Comparison of ENCODE assay signal across 17 cellular contexts in genomic region chr4:178856139-178856800, GRCh38.
DNase-seq lines count a peak whose midpoint lies in the region; ATAC-seq, FAIRE-seq and TF ChIP-seq lines count a peak whose summit lies in the region.
"Had no signal": no experiment of that assay in that cellular context is flagged by ENCODE, and none has a peak within 500 bp of the region (broad histone marks: within the 10 kb centered on the region; RNA-seq: fewer than 3 reads in every experiment).

No MANE protein-coding gene starts in this region.

- no peak overlapping the region for H2BK120ac ChIP-seq in H1 (replicated peaks; ENCODE audit: low read depth, low read length)

- H2BK5ac ChIP-seq in H1 (ENCODE audit: low read depth, low read length) = no peak overlapping the region

- no peak for TF ChIP-seq POLR2A in H1 (IDR thresholded peaks at IDR 0.05; ENCODE audit: control extremely low read depth in 1 of 2, low read depth in 2 of 2, low read length in 2 of 2)
- TF ChIP-seq POLR2A in Peyer's patch (IDR thresholded peaks at IDR 0.05) = no peak

- H3K4me1 ChIP-seq in H1 (replicated peaks in 1 of 4; ENCODE audit: control insufficient read depth in 3 of 4, insufficient read depth in 4 of 4, low read length in 3 of 4) (peaks cover 0 to 4% (median 0%) of the 10 kb centered on the region in 4 experiments; a peak in 1 of 7 replicates), Peyer's patch (no peaks in the 10 kb centered on the region)
- H3K4me1 ChIP-seq: BLaER1, Caco-2, HAP-1 had no signal

- TF ChIP-seq RAD21 in H1 (IDR thresholded peaks at IDR 0.05 in 1 of 2, conservative IDR thresholded peaks at IDR 0.05 in 1 of 2; ENCODE audit: low read depth in 2 of 2, low read length in 2 of 2) = no peak

- H2BK12ac ChIP-seq in H1 (ENCODE audit: low read depth, low read length) = no peak overlapping the region

- H3K23ac ChIP-seq in H1 (ENCODE audit: insufficient read length) = no peak overlapping the region

- no peaks in the 10 kb centered on the region for H3K79me2 ChIP-seq in H1 (ENCODE audit: control insufficient read depth in 1 of 2, insufficient read depth in 2 of 2, low read length in 2 of 2)

- H3K23me2 ChIP-seq in H1 (ENCODE audit: low read depth, low read length) = no peaks in the 10 kb centered on the region

- H3K4me2 ChIP-seq in H1 (ENCODE audit: insufficient read depth in 1 of 2, low read depth in 2 of 2, low read length in 2 of 2) = no peak overlapping the region
- H3K4me2 ChIP-seq: BLaER1 had no signal

- H2BK15ac ChIP-seq in H1 (ENCODE audit: low read length) = no peak overlapping the region

- TF ChIP-seq EP300 in H1 (IDR thresholded peaks at IDR 0.05; ENCODE audit: borderline replicate concordance in 1 of 2, low read depth in 2 of 2, low read length in 2 of 2) = no peak

- H4K91ac ChIP-seq in H1 (replicated peaks; ENCODE audit: insufficient read length, low read length) = no peak overlapping the region

- H3K9ac ChIP-seq in H1 (replicated peaks in 1 of 4; ENCODE audit: extremely low read depth in 1 of 4, low read depth in 3 of 4, low read length in 3 of 4) = no peak overlapping the region
- H3K9ac ChIP-seq: BLaER1 had no signal

- H3K36me3 ChIP-seq in H7 (replicated peaks; ENCODE audit: control insufficient read depth, insufficient read depth, low read length) (no peaks in the 10 kb centered on the region), H1 (ENCODE audit: control insufficient read depth in 2 of 4, insufficient read depth in 4 of 4, low read length in 3 of 4) (no peaks in the 10 kb centered on the region), Peyer's patch (no peaks in the 10 kb centered on the region)
- H3K36me3 ChIP-seq: BLaER1, HAP-1 had no signal

- H2AK5ac ChIP-seq in H1 (ENCODE audit: low read depth, low read length) = no peak overlapping the region

- no peak overlapping the region for H3K27ac ChIP-seq in H1 (ENCODE audit: low read depth, low read length)
- no peak overlapping the region for H3K27ac ChIP-seq in Peyer's patch
- H3K27ac ChIP-seq: BLaER1, C4-2B had no signal

- DNase-seq in H7 (peak; percentile 9), H1 (ENCODE audit: low read depth in 1 of 2, low spot score in 2 of 2) (no peak), iPS-NIHi11 (ENCODE audit: low spot score) (peak; percentile 7), Peyer's patch (no peak)
- no peak for DNase-seq in stimulated activated CD4-positive, alpha-beta T cell treated with anti-CD3 and anti-CD28 coated beads, Interleukin-2, amount 100 ng/mL, for 24 hours
- DNase-seq: Caco-2; CD4-positive, CD25-positive, alpha-beta regulatory T cell; CD8-positive, alpha-beta T cell; DMS153; DND-41; HFFc6 had no signal

- TF ChIP-seq CTCF in H1 (IDR thresholded peaks at IDR 0.05; ENCODE audit: control extremely low read depth in 1 of 3, insufficient read depth in 1 of 3, low read depth in 1 of 3, low read length in 3 of 3) = no peak
- no peak for TF ChIP-seq CTCF in Peyer's patch (IDR thresholded peaks at IDR 0.05)

- no peak for FAIRE-seq in H1 (lab: Jason Lieb, UNC)
- FAIRE-seq: G401.6, GM12892 had no signal

- H3K4ac ChIP-seq in H1 (replicated peaks; ENCODE audit: insufficient read length, low read depth, low read length) = no peak overlapping the region

- no peaks in the 10 kb centered on the region for H4K20me1 ChIP-seq in H1 (replicated peaks in 1 of 2; ENCODE audit: control insufficient read depth in 1 of 2, insufficient read depth in 2 of 2, low read length in 2 of 2)
- H4K20me1 ChIP-seq: BLaER1 had no signal

- no peak for ATAC-seq in HG03135 (IDR thresholded peaks at IDR 0.05; ENCODE audit: unreplicated experiment)
- ATAC-seq: CD8-positive, alpha-beta T cell had no signal

- no peak overlapping the region for H2AFZ ChIP-seq in H1 (ENCODE audit: low read length)

- H2BK20ac ChIP-seq in H1 (ENCODE audit: low read length) = no peak overlapping the region

- H3K27me3 ChIP-seq in H7 (ENCODE audit: control insufficient read depth, insufficient read depth, low read length) (no peaks in the 10 kb centered on the region), H1 (replicated peaks in 1 of 4; ENCODE audit: control insufficient read depth in 3 of 4, extremely low read depth in 1 of 4, insufficient read depth in 3 of 4, low read length in 3 of 4) (no peaks in the 10 kb centered on the region), Peyer's patch (no peaks in the 10 kb centered on the region)
- H3K27me3 ChIP-seq: BLaER1 had no signal

- H3K79me1 ChIP-seq in H1 (ENCODE audit: low read depth, low read length) = no peaks in the 10 kb centered on the region

- no peaks in the 10 kb centered on the region for H3K9me3 ChIP-seq in H1 (ENCODE audit: insufficient read depth in 2 of 2, low read depth in 1 of 2, low read length in 1 of 2)
- H3K9me3 ChIP-seq in Peyer's patch = no peaks in the 10 kb centered on the region
- H3K9me3 ChIP-seq: BLaER1, Caco-2, HAP-1 had no signal

- WGBS in H1 (ENCODE audit: extremely low coverage in 1 of 2, insufficient coverage in 1 of 2, insufficient read length in 1 of 2, insufficient replicate concordance in 2 of 2, low coverage in 1 of 2, low lambda C conversion rate in 2 of 2, missing lambda C conversion rate in 1 of 2), 2 experiments = 45% methylated on average over 4 of the region's 4 CpGs; no CpG with 5 or more reads in 1 of the 2 experiments

- no peak overlapping the region for H3K56ac ChIP-seq in H1 (replicated peaks; ENCODE audit: insufficient read length, low read depth, low read length)

- H4K8ac ChIP-seq in H1 (ENCODE audit: extremely low read depth, insufficient read depth, low read length) = no peak overlapping the region

- CTCF ChIA-PET in H1 (lab: Charles Lee; ENCODE audit: partially characterized antibody) = interaction anchor here (0.6 kb wide), 1 partner anchor 982 kb away, joined by 3 read pairs; no protein-coding TSS in a partner anchor

- H3K14ac ChIP-seq in H1 (ENCODE audit: insufficient read length) = no peak overlapping the region

- no peak overlapping the region for H3K4me3 ChIP-seq in H7 (ENCODE audit: insufficient read depth, low read depth, low read length)
- no peak overlapping the region; a peak in 1 of 8 replicates for H3K4me3 ChIP-seq in H1 (ENCODE audit: extremely low read depth in 1 of 4, insufficient read depth in 2 of 4, low read depth in 3 of 4, low read length in 4 of 4)
- no peak overlapping the region for H3K4me3 ChIP-seq in Peyer's patch
- H3K4me3 ChIP-seq: BLaER1, HAP-1 had no signal

- POLR2A ChIA-PET in H1 (lab: Charles Lee; ENCODE audit: partially characterized antibody) = no interaction called here

- H3K18ac ChIP-seq in H1 (ENCODE audit: extremely low read depth, low read length) = no peak overlapping the region

- H4K5ac ChIP-seq in H1 (ENCODE audit: insufficient read length, low read depth, low read length) = no peak overlapping the region

TF ChIP-seq in H1, 55 proteins besides CTCF, POLR2A, EP300 and RAD21 (continues in another document):
- TF ChIP-seq TAF1 (IDR thresholded peaks at IDR 0.05; ENCODE audit: low read depth, low read length) (no peak), MAFK (IDR thresholded peaks at IDR 0.05; ENCODE audit: low read depth, low read length) (peak; percentile 89)

Comparison
In these comparisons a context has a peak if more than half of its experiments do, and no peak if none do; other contexts are left out.
1. DNase-seq: peak in H7 (single experiment) and iPS-NIHi11 (single experiment); none in H1 (0 of 2), stimulated activated CD4-positive, alpha-beta T cell treated with anti-CD3 and anti-CD28 coated beads, Interleukin-2, amount 100 ng/mL, for 24 hours (0 of 2) and Peyer's patch (0 of 3).